In genomic region chr22:25484916-25485315, GRCh38 we compare ENCODE assay signal across 22 cellular contexts.
DNase-seq lines count a peak whose midpoint lies in the region; ATAC-seq and TF ChIP-seq lines count a peak whose summit lies in the region.
"Had no signal": no experiment of that assay in that cellular context is flagged by ENCODE, and none has a peak within 500 bp of the region (broad histone marks: within the 10 kb centered on the region; RNA-seq: fewer than 3 reads in every experiment).

No MANE protein-coding gene starts in this region.

- peaks cover 0 to 72% of the 10 kb centered on the region in 2 donors for H3K36me3 Mint-ChIP-seq in activated naive CD4-positive, alpha-beta T cell treated with anti-CD3 and anti-CD28 coated beads, Interleukin-2, amount 50 U/mL, for 72 hours
- H3K36me3 Mint-ChIP-seq in activated naive CD8-positive, alpha-beta T cell, result peaks cover 42% of the 10 kb centered on the region
- peaks cover 39% of the 10 kb centered on the region for H3K36me3 Mint-ChIP-seq in stimulated activated effector memory CD8-positive, alpha-beta T cell treated with anti-CD3 and anti-CD28 coated beads, Interleukin-12 subunit alpha, Interleukin-12 subunit beta, amount 100 ng/mL, for 72 hours

- TF ChIP-seq CTCF in VCaP (conservative IDR thresholded peaks at IDR 0.05), result no peak

- no peaks in the 10 kb centered on the region for H3K27me3 Mint-ChIP-seq in activated naive CD8-positive, alpha-beta T cell
- H3K27me3 Mint-ChIP-seq: B cell had no signal

- peaks cover 7 to 10% of the 10 kb centered on the region in 2 donors for H3K9me3 Mint-ChIP-seq in activated naive CD4-positive, alpha-beta T cell treated with anti-CD3 and anti-CD28 coated beads, Interleukin-2, amount 50 U/mL, for 72 hours
- H3K9me3 Mint-ChIP-seq in activated naive CD8-positive, alpha-beta T cell (ENCODE audit: low read depth), result peaks cover 2% of the 10 kb centered on the region
- H3K9me3 Mint-ChIP-seq in stimulated activated effector memory CD8-positive, alpha-beta T cell treated with anti-CD3 and anti-CD28 coated beads, Interleukin-12 subunit alpha, Interleukin-12 subunit beta, amount 100 ng/mL, for 72 hours, result peaks cover 7% of the 10 kb centered on the region

- H3K27ac ChIP-seq in VCaP, result peak overlapping the region; percentile 95
- H3K27ac ChIP-seq: A549 had no signal

- no peak for ATAC-seq in activated naive CD4-positive, alpha-beta T cell treated with anti-CD3 and anti-CD28 coated beads, Interleukin-2, amount 50 U/mL, for 72 hours
- no peak for ATAC-seq in stimulated activated effector memory CD8-positive, alpha-beta T cell treated with anti-CD3 and anti-CD28 coated beads, Interleukin-12 subunit alpha, Interleukin-12 subunit beta, amount 100 ng/mL, for 72 hours
- no peak for ATAC-seq in activated CD4-positive, CD25-positive, alpha-beta regulatory T cell treated with anti-CD3 and anti-CD28 coated beads, Interleukin-2, amount 50 U/mL, for 24 hours
- ATAC-seq: A549, HCT116, Right ventricle myocardium inferior had no signal

- no peak overlapping the region for H3K4me3 Mint-ChIP-seq in activated naive CD8-positive, alpha-beta T cell
- H3K4me3 Mint-ChIP-seq in stimulated activated effector memory CD8-positive, alpha-beta T cell treated with anti-CD3 and anti-CD28 coated beads, Interleukin-12 subunit alpha, Interleukin-12 subunit beta, amount 100 ng/mL, for 72 hours, result no peak overlapping the region
- H3K4me3 Mint-ChIP-seq: B cell, CD14-positive monocyte had no signal

- peak overlapping the region; percentile 10 to 80 for H3K27ac Mint-ChIP-seq in activated naive CD4-positive, alpha-beta T cell treated with anti-CD3 and anti-CD28 coated beads, Interleukin-2, amount 50 U/mL, for 72 hours
- H3K27ac Mint-ChIP-seq in activated naive CD8-positive, alpha-beta T cell, result peak overlapping the region; percentile 82
- H3K27ac Mint-ChIP-seq in stimulated activated effector memory CD8-positive, alpha-beta T cell treated with anti-CD3 and anti-CD28 coated beads, Interleukin-12 subunit alpha, Interleukin-12 subunit beta, amount 100 ng/mL, for 72 hours, result peak overlapping the region; percentile 41
- H3K27ac Mint-ChIP-seq: B cell, CD14-positive monocyte had no signal

- DNase-seq in activated naive CD4-positive, alpha-beta T cell treated with anti-CD3 and anti-CD28 coated beads, Interleukin-2, amount 50 U/mL, for 72 hours (ENCODE audit: low spot score in 2 of 2), result no peak
- no peak for DNase-seq in activated naive CD4-positive, alpha-beta T cell treated with Interleukin-2 at 50 U/mL for 16 hours
- DNase-seq in stimulated activated effector memory CD8-positive, alpha-beta T cell treated with anti-CD3 and anti-CD28 coated beads, Interleukin-12 subunit alpha, Interleukin-12 subunit beta, amount 100 ng/mL, for 72 hours (ENCODE audit: low spot score in 2 of 2), result no peak
- no peak for DNase-seq in stimulated activated CD4-positive, alpha-beta T cell treated with anti-CD3 and anti-CD28 coated beads, Interleukin-4, amount 100 ng/mL, for 24 hours
- DNase-seq in stimulated activated CD4-positive, alpha-beta T cell treated with anti-CD3 and anti-CD28 coated beads, Interleukin-1b, Interleukin-23, amount 100 ng/mL, for 48 hours, result no peak
- DNase-seq: DMS53, EL, GF-D8, MG63, NCI-H1048, NCI-H1417 treated with DMSO at 0.1 percent for 48 hours, NCI-H187, NCI-H446, NCI-H526 had no signal

- H3K4me1 Mint-ChIP-seq in activated naive CD8-positive, alpha-beta T cell (ENCODE audit: low read depth), result peaks cover 45% of the 10 kb centered on the region
- H3K4me1 Mint-ChIP-seq in stimulated activated effector memory CD8-positive, alpha-beta T cell treated with anti-CD3 and anti-CD28 coated beads, Interleukin-12 subunit alpha, Interleukin-12 subunit beta, amount 100 ng/mL, for 72 hours, result peaks cover 51% of the 10 kb centered on the region
- H3K4me1 Mint-ChIP-seq: B cell, CD14-positive monocyte had no signal
